Comparison of ENCODE assay signal across 9 cellular contexts in genomic region chr15:31353931-31354330, GRCh38. TPM values are rescaled to one million over a fixed set of nuclear protein-coding genes. Genes with fewer than 3 reads are reported as not detected.
DNase-seq lines count a peak whose midpoint lies in the region; ATAC-seq, FAIRE-seq and TF ChIP-seq lines count a peak whose summit lies in the region.
"Had no signal": no experiment of that assay in that cellular context is flagged by ENCODE, and none has a peak within 500 bp of the region (broad histone marks: within the 10 kb centered on the region; RNA-seq: fewer than 3 reads in every experiment).

No MANE protein-coding gene starts in this region.

- no peak for FAIRE-seq in H54 (lab: Jason Lieb, UNC)

- H3K27ac ChIP-seq in layer of hippocampus (ENCODE audit: low read depth, low read length) (peak overlapping the region; percentile 86), temporal lobe (ENCODE audit: low read depth, low read length) (peak overlapping the region; percentile 87)
- H3K27ac ChIP-seq: 22Rv1 had no signal

- H3K27me3 ChIP-seq in layer of hippocampus (ENCODE audit: control insufficient read depth, insufficient read depth, low read length): no peaks in the 10 kb centered on the region

- no peak for TF ChIP-seq POLR2A in H54 (IDR thresholded peaks at IDR 0.05; ENCODE audit: low read depth, low read length)

- ATAC-seq in GM21737 (IDR thresholded peaks at IDR 0.05; ENCODE audit: unreplicated experiment): no peak

- DNase-seq in DMS 273 (lab: John Stamatoyannopoulos, UW; ENCODE audit: unreplicated experiment) (peak; percentile 52), DMS 273 treated with DMSO at 0.1 percent for 48 hours (lab: John Stamatoyannopoulos, UW) (no peak), amniotic epithelial cell (ENCODE audit: low read depth) (peak; percentile 29), NCI-H2196 (lab: John Stamatoyannopoulos, UW; ENCODE audit: unreplicated experiment) (no peak), H54 (ENCODE audit: insufficient read length, low spot score) (no peak)

RNA-seq across cellular contexts. Expression of gene KLF13, which starts 27.3 kb away (rescaled TPM):
- 27.8 TPM for total RNA-seq in temporal lobe

Comparison
In these comparisons a context has a peak if more than half of its experiments do, and no peak if none do; other contexts are left out.
1. DNase-seq: peak in DMS 273 (single experiment) and amniotic epithelial cell (single experiment); none in DMS 273 treated with DMSO at 0.1 percent for 48 hours (single experiment), NCI-H2196 (single experiment) and H54 (single experiment).